Comparison of ENCODE assay signal across 8 cellular contexts in genomic region chr3:42052132-42052866, GRCh38. TPM values are rescaled to one million over a fixed set of nuclear protein-coding genes. Genes with fewer than 3 reads are reported as not detected.
DNase-seq lines count a peak whose midpoint lies in the region; ATAC-seq and TF ChIP-seq lines count a peak whose summit lies in the region.

No MANE protein-coding gene starts in this region.

- POLR2A ChIA-PET in OCI-LY7 (lab: Charles Lee) = interaction anchor here (0.6 to 2.1 kb wide), 4 partner anchors 14 to 33 kb away, joined by 3 to 9 read pairs (median 4); no protein-coding TSS in a partner anchor

- peaks cover 22% of the 10 kb centered on the region; the same call in 1 of the 2 replicates for H3K36me3 ChIP-seq in OCI-LY7 (ENCODE audit: insufficient read depth, low read length)
- H3K36me3 ChIP-seq in skeletal muscle tissue (ENCODE audit: control insufficient read depth in 3 of 3, insufficient read depth in 3 of 3, low read length in 3 of 3) = no peaks in the 10 kb centered on the region

- no peak for TF ChIP-seq CTCF in OCI-LY7 (conservative IDR thresholded peaks at IDR 0.05; ENCODE audit: low read length)

- CTCF ChIA-PET in OCI-LY7 (lab: Charles Lee; ENCODE audit: unreplicated experiment) = interaction anchor here (1.0 kb wide), 1 partner anchor 12 kb away, joined by 4 read pairs; no protein-coding TSS in a partner anchor

- no peak overlapping the region for H2AFZ ChIP-seq in OCI-LY7 (ENCODE audit: low read length)

- peaks cover 66% of the 10 kb centered on the region for H3K4me1 ChIP-seq in OCI-LY7 (ENCODE audit: insufficient read depth, low read length, poor library complexity, severe bottlenecking)
- peaks cover 46 to 51% (median 49%) of the 10 kb centered on the region in 3 donors for H3K4me1 ChIP-seq in skeletal muscle tissue (ENCODE audit: control insufficient read depth in 3 of 3, insufficient read depth in 3 of 3, low read length in 3 of 3)

- H3K27ac ChIP-seq in OCI-LY7 (ENCODE audit: low read depth, low read length, poor library complexity, severe bottlenecking) = no peak overlapping the region
- H3K27ac ChIP-seq in skeletal muscle tissue (ENCODE audit: low read depth, low read length) = peak overlapping the region; percentile 67

- H4K20me1 ChIP-seq in OCI-LY7 (ENCODE audit: insufficient read depth, low read length) = peaks cover 26% of the 10 kb centered on the region

- no peaks in the 10 kb centered on the region for H3K9me3 ChIP-seq in OCI-LY7 (ENCODE audit: low read length)
- H3K9me3 ChIP-seq in skeletal muscle tissue (ENCODE audit: control insufficient read depth in 3 of 3, low read length in 3 of 3) = no peaks in the 10 kb centered on the region

- H3K9ac ChIP-seq in skeletal muscle tissue (ENCODE audit: low read depth in 1 of 3, low read length in 3 of 3) = peak overlapping the region in 2 of 3 donors; percentile 36 to 71

- H3K9me2 ChIP-seq in OCI-LY7 (ENCODE audit: insufficient read depth, low read length) = no peaks in the 10 kb centered on the region

- intact Hi-C loops in OCI-LY7 (cut with micrococcal nuclease; ENCODE audit: unreplicated experiment) (no loop called here), Right ventricle myocardium superior (cut with DNase I) (no loop called here)

- BruUV-seq in OCI-LY7 (replicated peaks; lab: Mats Ljungman, UMichigan) = no TSS peak

- H3K4me3 ChIP-seq in OCI-LY7 (ENCODE audit: low read depth, low read length, poor library complexity, severe bottlenecking) = no peak overlapping the region
- peak overlapping the region in 2 of 3 donors; percentile 8 to 27 for H3K4me3 ChIP-seq in skeletal muscle tissue (ENCODE audit: low read length in 3 of 3)

- peak overlapping the region; percentile 41 for H3K4me2 ChIP-seq in OCI-LY7 (ENCODE audit: low read length)

- no peak for DNase-seq in OCI-LY7 (ENCODE audit: low spot score)
- no peak for DNase-seq in Right ventricle myocardium superior
- DNase-seq in NCI-H82 treated with DMSO at 0.1 percent for 48 hours (lab: John Stamatoyannopoulos, UW; ENCODE audit: unreplicated experiment) = no peak
- no peak for DNase-seq in GM19240 (ENCODE audit: insufficient read length, low spot score)
- no peak for DNase-seq in DMS 273 (lab: John Stamatoyannopoulos, UW; ENCODE audit: unreplicated experiment)
- DNase-seq in NCI-H446 treated with DMSO at 0.1 percent for 48 hours (lab: John Stamatoyannopoulos, UW) = no peak

- H3K27me3 ChIP-seq in skeletal muscle tissue (ENCODE audit: control insufficient read depth in 3 of 3, insufficient read depth in 3 of 3, low read length in 3 of 3) = no peaks in the 10 kb centered on the region

- peaks cover 98% of the 10 kb centered on the region for H3K79me2 ChIP-seq in OCI-LY7 (ENCODE audit: insufficient read depth, low read depth, low read length)

- ATAC-seq in GM19395 (IDR thresholded peaks at IDR 0.05; ENCODE audit: unreplicated experiment) (peak; percentile 70), Right ventricle myocardium superior (ENCODE audit: poor library complexity) (peak; percentile 18)

RNA-seq across cellular contexts. Expression of gene TRAK1, which starts 38.9 kb away (rescaled TPM):
- 60.8 and 62.5 TPM in 2 replicates for total RNA-seq in OCI-LY7 (2014; rRNA removed; shearing (Covaris generic))
- 88.3 and 92.6 TPM in 2 replicates for total RNA-seq in OCI-LY7 (2022)
- total RNA-seq in Right ventricle myocardium superior = 273 TPM
- 57.9 TPM for total RNA-seq in skeletal muscle tissue
